24 cellular contexts compared by ENCODE assay signal in the genomic region with DNA sequence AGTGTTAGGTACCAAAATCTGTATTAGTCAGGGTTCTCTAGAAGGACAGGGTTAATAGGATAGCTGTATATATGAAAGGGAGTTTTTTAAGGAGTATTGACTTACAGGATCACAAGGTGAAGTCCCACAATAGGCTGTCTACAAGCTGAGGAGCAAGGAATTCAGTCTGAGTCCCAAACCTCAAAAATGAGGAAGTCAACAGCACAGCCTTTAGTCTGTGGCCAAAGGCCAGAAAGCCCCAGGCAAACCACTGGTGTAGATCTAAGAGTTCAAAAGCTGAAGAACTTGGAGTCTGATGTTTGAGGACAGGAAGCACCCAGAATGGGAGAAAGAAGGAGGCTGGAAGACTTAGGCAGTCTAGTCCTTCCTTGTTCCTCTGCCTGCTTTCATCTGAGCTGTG.
DNase-seq lines count a peak whose midpoint lies in the region; ATAC-seq and TF ChIP-seq lines count a peak whose summit lies in the region.
"Had no signal": no experiment of that assay in that cellular context is flagged by ENCODE, and none has a peak within 500 bp of the region (broad histone marks: within the 10 kb centered on the region; RNA-seq: fewer than 3 reads in every experiment).

No MANE protein-coding gene starts in this region.

- no peaks in the 10 kb centered on the region for H3K4me1 Mint-ChIP-seq in activated T-helper 17 cell treated with anti-CD3 and anti-CD28 coated beads, Interleukin-2, amount 50 U/mL, for 72 hours
- H3K4me1 Mint-ChIP-seq: nephron progenitor cell had no signal

- H4K20me1 ChIP-seq in mammary epithelial cell (ENCODE audit: insufficient read depth, low read length) = no peaks in the 10 kb centered on the region

- H3K9ac ChIP-seq in mammary epithelial cell (ENCODE audit: insufficient read depth, low read length) = no peak overlapping the region
- H3K9ac ChIP-seq: parathyroid adenoma had no signal

- no peak overlapping the region for H3K27ac ChIP-seq in mammary epithelial cell (ENCODE audit: insufficient read depth, low read depth, low read length)
- H3K27ac ChIP-seq: brain microvascular endothelial cell, esophagus muscularis mucosa, parathyroid adenoma, right lobe of liver had no signal

- H3K27me3 Mint-ChIP-seq in activated T-helper 17 cell treated with anti-CD3 and anti-CD28 coated beads, Interleukin-2, amount 50 U/mL, for 72 hours = no peaks in the 10 kb centered on the region
- H3K27me3 Mint-ChIP-seq: activated naive CD8-positive, alpha-beta T cell had no signal

- H3K36me3 ChIP-seq in mammary epithelial cell (ENCODE audit: insufficient read depth, low read length) = no peaks in the 10 kb centered on the region
- H3K36me3 ChIP-seq: brain microvascular endothelial cell, esophagus muscularis mucosa, right lobe of liver had no signal

- no peak overlapping the region for H3K4me2 ChIP-seq in mammary epithelial cell (ENCODE audit: insufficient read depth, low read depth, low read length)

- BruUV-seq in mammary epithelial cell (replicated peaks; lab: Mats Ljungman, UMichigan) = no TSS peak

- TF ChIP-seq CTCF in mammary epithelial cell (conservative IDR thresholded peaks at IDR 0.05 in 1 of 2, IDR thresholded peaks at IDR 0.05 in 1 of 2; ENCODE audit: extremely low read depth in 1 of 2, insufficient read depth in 1 of 2, low read depth in 1 of 2, low read length in 2 of 2) = no peak

- intact Hi-C loops in mammary epithelial cell (cut with micrococcal nuclease) = loop anchor here (1.0 to 10.0 kb wide), 3 partner anchors 10 to 1024 kb away; no protein-coding TSS in a partner anchor

- dilution Hi-C loops in mammary epithelial cell (cut with HindIII; ENCODE audit: low sequenced_read_pairs) = no loop called here

- no peak overlapping the region for H3K27ac Mint-ChIP-seq in activated T-helper 17 cell treated with anti-CD3 and anti-CD28 coated beads, Interleukin-2, amount 50 U/mL, for 72 hours
- H3K27ac Mint-ChIP-seq: activated naive CD8-positive, alpha-beta T cell; activated T-helper 2 cell treated with anti-CD3 and anti-CD28 coated beads, Interferon-gamma antibody, Interleukin-2, Interleukin-4, amounts not matched to agents 10 μg/mL and 5 μg/mL and 100 μg/mL, durations not matched to agents 14 hours and 24 hours and 36 hours; nephron progenitor cell had no signal

- H3K9me3 Mint-ChIP-seq in activated T-helper 17 cell treated with anti-CD3 and anti-CD28 coated beads, Interleukin-2, amount 50 U/mL, for 72 hours = peaks cover 24% of the 10 kb centered on the region

- H3K27me3 ChIP-seq in mammary epithelial cell (ENCODE audit: insufficient read depth, low read length) = no peaks in the 10 kb centered on the region
- H3K27me3 ChIP-seq: brain microvascular endothelial cell, esophagus muscularis mucosa, right lobe of liver had no signal

- in situ Hi-C loops in mammary epithelial cell (cut with MboI; ENCODE audit: low sequenced_read_pairs in 2 of 2) = no loop called here

- no peak overlapping the region for H3K4me3 Mint-ChIP-seq in activated T-helper 17 cell treated with anti-CD3 and anti-CD28 coated beads, Interleukin-2, amount 50 U/mL, for 72 hours
- H3K4me3 Mint-ChIP-seq: activated naive CD8-positive, alpha-beta T cell; nephron progenitor cell had no signal

- no peaks in the 10 kb centered on the region for H3K9me3 ChIP-seq in mammary epithelial cell (replicated peaks; ENCODE audit: insufficient read depth, low read length)
- H3K9me3 ChIP-seq: esophagus muscularis mucosa, right lobe of liver had no signal

- DNase-seq in M059J (ENCODE audit: low read depth) (peak; percentile 65), RPMI7951 (ENCODE audit: low read depth) (peak; percentile 47), mammary epithelial cell (peak; percentile 61), renal cortical epithelial cell (ENCODE audit: low read depth) (peak; percentile 85)
- DNase-seq: activated CD4-positive, alpha-beta T cell treated with anti-CD3 and anti-CD28 coated beads, Interleukin-2, amount 50 U/mL, for 4 hours; activated CD8-positive, alpha-beta memory T cell treated with anti-CD3 and anti-CD28 coated beads, Interleukin-2, amount 50 U/mL, for 4 hours; brain microvascular endothelial cell; effector memory CD4-positive, alpha-beta T cell; H7; mucosa of descending colon; NCI-H1436; NCI-H524; nephron progenitor cell; right lobe of liver; stimulated activated naive CD8-positive, alpha-beta T cell treated with anti-CD3 and anti-CD28 coated beads, Interleukin-15, Interleukin-2, amounts not matched to agents 100 U/mL and 50 U/mL, for 24 hours had no signal

- H3K79me2 ChIP-seq in mammary epithelial cell (ENCODE audit: insufficient read depth, low read length) = no peaks in the 10 kb centered on the region
- H3K79me2 ChIP-seq: parathyroid adenoma had no signal

- peaks cover 31% of the 10 kb centered on the region for H3K4me1 ChIP-seq in mammary epithelial cell (ENCODE audit: insufficient read depth, low read length)
- H3K4me1 ChIP-seq: esophagus muscularis mucosa, parathyroid adenoma, right lobe of liver had no signal

- CTCF ChIA-PET in mammary epithelial cell (lab: Charles Lee; ENCODE audit: low non-redundant PET) = no interaction called here

- ATAC-seq in activated T-helper 17 cell treated with anti-CD3 and anti-CD28 coated beads, Interleukin-2, amount 50 U/mL, for 72 hours (replicated peaks) = no peak
- no peak for ATAC-seq in GM18502 (IDR thresholded peaks at IDR 0.05; ENCODE audit: poor library complexity, unreplicated experiment)
- no peak for ATAC-seq in GM21723 (IDR thresholded peaks at IDR 0.05; ENCODE audit: unreplicated experiment)
- ATAC-seq: HepG2; mucosa of descending colon; right lobe of liver; SK-N-SH treated with all-trans-retinoic acid at 6 μM for 48 hours; stimulated activated naive CD8-positive, alpha-beta T cell treated with anti-CD3 and anti-CD28 coated beads, Interleukin-15, Interleukin-2, amounts not matched to agents 100 U/mL and 50 U/mL, for 24 hours had no signal

- no peak overlapping the region for H3K4me3 ChIP-seq in mammary epithelial cell (replicated peaks in 1 of 3; ENCODE audit: insufficient read depth in 1 of 3, low read depth in 2 of 3, low read length in 3 of 3)
- H3K4me3 ChIP-seq: esophagus muscularis mucosa, mucosa of descending colon, right lobe of liver had no signal

- H2AFZ ChIP-seq in mammary epithelial cell (ENCODE audit: low read depth, low read length) = peak overlapping the region; percentile 72
- H2AFZ ChIP-seq: parathyroid adenoma had no signal

- H3K36me3 Mint-ChIP-seq in activated T-helper 17 cell treated with anti-CD3 and anti-CD28 coated beads, Interleukin-2, amount 50 U/mL, for 72 hours (ENCODE audit: low read depth) = no peaks in the 10 kb centered on the region
- H3K36me3 Mint-ChIP-seq: activated naive CD8-positive, alpha-beta T cell had no signal
